In the genomic region with DNA sequence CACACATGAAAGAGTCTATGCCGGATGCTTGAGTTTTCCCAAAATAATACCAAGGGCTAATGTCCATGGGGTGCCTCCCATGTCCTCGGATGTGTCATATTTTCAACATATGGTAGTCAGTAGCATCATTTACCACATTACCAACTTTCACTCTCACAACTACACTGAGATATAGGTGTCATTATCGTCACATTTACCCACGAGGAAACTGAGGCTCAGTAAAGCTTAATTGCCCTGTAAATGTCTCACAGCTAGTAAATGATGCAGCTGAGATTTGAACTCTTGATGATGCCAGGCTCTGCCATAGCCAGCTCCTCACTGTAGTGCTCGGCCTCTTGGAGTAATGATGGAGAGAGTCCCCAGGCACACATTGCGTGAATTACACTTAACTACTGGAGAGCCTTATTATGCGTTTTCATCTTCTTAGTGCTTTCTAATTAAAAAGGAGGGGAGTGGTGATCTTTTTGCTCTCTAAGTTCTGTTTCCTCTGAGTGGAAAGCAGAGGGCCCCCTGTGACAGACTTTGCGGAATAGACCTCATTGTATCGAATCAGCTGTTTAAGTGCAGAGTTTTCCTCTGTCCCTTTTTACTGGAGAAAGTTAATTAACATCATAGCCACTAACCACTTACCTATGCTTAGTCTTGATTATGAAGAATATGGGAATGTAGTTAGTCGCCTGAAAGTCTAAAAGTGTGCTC, we compare ENCODE assay signal across 19 cellular contexts.
DNase-seq lines count a peak whose midpoint lies in the region; TF ChIP-seq lines count a peak whose summit lies in the region.
"Had no signal": no experiment of that assay in that cellular context is flagged by ENCODE, and none has a peak within 500 bp of the region (broad histone marks: within the 10 kb centered on the region; RNA-seq: fewer than 3 reads in every experiment).

No MANE protein-coding gene starts in this region.

- peak in 2 of 3 experiments; percentile 8 to 14 for DNase-seq in NCI-H1417 (lab: John Stamatoyannopoulos, UW)
- no peak for DNase-seq in NCI-H1417 treated with DMSO at 0.1 percent for 48 hours (lab: John Stamatoyannopoulos, UW)
- DNase-seq in NCI-H1436 (lab: John Stamatoyannopoulos, UW) = peak; percentile 55
- peak; percentile 18 for DNase-seq in medulla oblongata (ENCODE audit: extremely low spot score)
- DNase-seq in NCI-H82 (lab: John Stamatoyannopoulos, UW) = no peak
- DNase-seq in H7 = no peak
- DNase-seq in T-helper 1 cell = no peak
- DNase-seq: Caco-2; CD4-positive, CD25-positive, alpha-beta regulatory T cell; CD8-positive, alpha-beta T cell; DMS153; DND-41; GM23248; HFFc6 had no signal

- no peak overlapping the region for H3K4me3 Mint-ChIP-seq in brain
- H3K4me3 Mint-ChIP-seq: B cell; CD4-positive, CD25-positive, alpha-beta regulatory T cell; CD8-positive, alpha-beta T cell; HFFc6 had no signal

- no peaks in the 10 kb centered on the region for H3K36me3 ChIP-seq in H7 (replicated peaks; ENCODE audit: control insufficient read depth, insufficient read depth, low read length)
- H3K36me3 ChIP-seq: BLaER1, HAP-1 had no signal

- H3K36me3 Mint-ChIP-seq in brain = no peaks in the 10 kb centered on the region
- H3K36me3 Mint-ChIP-seq: CD4-positive, CD25-positive, alpha-beta regulatory T cell; CD8-positive, alpha-beta T cell had no signal

- peaks cover 18% of the 10 kb centered on the region for H3K4me1 Mint-ChIP-seq in brain
- H3K4me1 Mint-ChIP-seq: B cell had no signal

- TF ChIP-seq CTCF in brain (conservative IDR thresholded peaks at IDR 0.05) = no peak

- H3K4me3 ChIP-seq in H7 (ENCODE audit: insufficient read depth, low read depth, low read length) = no peak overlapping the region
- H3K4me3 ChIP-seq: BLaER1, GM12878, GM23248, HAP-1 had no signal

- H3K9me3 Mint-ChIP-seq in brain = peaks cover 0 to 10% (median 0%) of the 10 kb centered on the region in 5 experiments
- H3K9me3 Mint-ChIP-seq: CD8-positive, alpha-beta T cell had no signal

- H3K27ac Mint-ChIP-seq in brain = peak overlapping the region in 3 of 5 experiments; percentile 58 to 81 (median 66)
- H3K27ac Mint-ChIP-seq: B cell; CD4-positive, CD25-positive, alpha-beta regulatory T cell; CD8-positive, alpha-beta T cell; HFFc6 had no signal

- no peaks in the 10 kb centered on the region for H3K27me3 ChIP-seq in H7 (ENCODE audit: control insufficient read depth, insufficient read depth, low read length)
- H3K27me3 ChIP-seq: BLaER1 had no signal

- peaks cover 9% of the 10 kb centered on the region for H3K27me3 Mint-ChIP-seq in brain
- H3K27me3 Mint-ChIP-seq: CD4-positive, CD25-positive, alpha-beta regulatory T cell had no signal

Comparison
In these comparisons a context has a peak if more than half of its experiments do, and no peak if none do; other contexts are left out.
1. DNase-seq: peak in NCI-H1417 (2 of 3), NCI-H1436 (single experiment) and medulla oblongata (single experiment); none in NCI-H1417 treated with DMSO at 0.1 percent for 48 hours (single experiment), NCI-H82 (single experiment), H7 (single experiment) and T-helper 1 cell (0 of 5).